ENCODE assay signal across 30 cellular contexts in the genomic region with DNA sequence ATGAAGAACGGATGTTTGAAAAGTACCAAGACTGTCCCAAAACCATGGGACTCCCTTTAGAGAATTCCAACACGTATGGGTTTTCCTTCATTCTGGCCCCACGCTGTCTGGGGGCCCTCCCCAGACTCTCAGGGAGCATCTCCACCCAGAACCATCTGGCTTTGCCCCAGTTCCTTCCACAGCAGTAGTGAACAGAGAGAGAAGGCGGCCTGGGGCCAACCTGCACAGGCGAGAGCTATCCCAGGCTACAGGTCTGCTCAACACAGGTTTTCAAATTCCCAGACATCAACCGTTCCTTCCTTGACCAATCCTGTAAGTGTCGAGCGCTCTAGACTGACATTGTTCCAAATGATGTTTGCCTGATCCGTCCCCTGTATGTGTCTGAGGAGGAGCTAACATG.
"Had no signal": no experiment of that assay in that cellular context is flagged by ENCODE, and none has a peak within 500 bp of the region (broad histone marks: within the 10 kb centered on the region; RNA-seq: fewer than 3 reads in every experiment).

No MANE protein-coding gene starts in this region.

- DNase-seq: activated B cell treated with CpG ODN at 0.5 μM for 24 hours; activated CD4-positive, alpha-beta memory T cell treated with anti-CD3 and anti-CD28 coated beads for 36 hours; activated CD4-positive, alpha-beta T cell treated with anti-CD3 and anti-CD28 coated beads for 4 hours; activated CD4-positive, alpha-beta T cell treated with anti-CD3 and anti-CD28 coated beads, Interleukin-2, amount 10 ng/mL, durations not matched to agents 24 days and 14 days; activated CD4-positive, alpha-beta T cell treated with anti-CD3 and anti-CD28 coated beads, Interleukin-2, amount 50 U/mL, for 1 hour; activated CD4-positive, alpha-beta T cell treated with anti-CD3 and anti-CD28 coated beads, Interleukin-2, amount 50 U/mL, for 4 hours; activated CD4-positive, CD25-positive, alpha-beta regulatory T cell treated with anti-CD3 and anti-CD28 coated beads, Interleukin-2, amount 50 U/mL, for 72 hours; activated CD8-positive, alpha-beta memory T cell treated with anti-CD3 and anti-CD28 coated beads, Interleukin-2, amount 10 ng/mL, durations not matched to agents 7 days and 5 days; activated CD8-positive, alpha-beta memory T cell treated with anti-CD3 and anti-CD28 coated beads, Interleukin-2, amount 50 U/mL, for 48 hours; activated CD8-positive, alpha-beta T cell treated with anti-CD3 and anti-CD28 coated beads for 36 hours; activated effector memory CD4-positive, alpha-beta T cell treated with Interleukin-2 at 50 U/mL for 16 hours; activated gamma-delta T cell treated with Interleukin-2 at 50 U/mL for 16 hours; activated naive CD4-positive, alpha-beta T cell; activated naive CD4-positive, alpha-beta T cell treated with anti-CD3 and anti-CD28 coated beads for 36 hours; activated naive CD4-positive, alpha-beta T cell treated with anti-CD3 and anti-CD28 coated beads, Interleukin-2, amount 50 U/mL, for 16 hours; activated naive CD8-positive, alpha-beta T cell treated with anti-CD3 and anti-CD28 coated beads for 36 hours; activated T-cell treated with anti-CD3 and anti-CD28 coated beads, Interleukin-2, amount 50 U/mL, for 24 hours; activated T-cell treated with anti-CD3 and anti-CD28 coated beads, Interleukin-2, amount 50 U/mL, for 48 hours; adrenal gland; amniotic stem cell; body of pancreas; brain microvascular endothelial cell; caudate nucleus; SW 1271; T-helper 1 cell; T-helper 2 cell; T-helper 9 cell had no signal

- H3K27ac ChIP-seq: adrenal gland, body of pancreas, brain microvascular endothelial cell, breast epithelium, VCaP had no signal

- H3K27me3 ChIP-seq: adrenal gland, body of pancreas, brain microvascular endothelial cell, breast epithelium had no signal

- H3K4me3 ChIP-seq: adrenal gland, body of pancreas, breast epithelium had no signal

- H3K36me3 ChIP-seq: adrenal gland, brain microvascular endothelial cell, breast epithelium had no signal

- H3K9me3 ChIP-seq: adrenal gland, body of pancreas, breast epithelium had no signal

- H3K4me1 ChIP-seq: adrenal gland, breast epithelium had no signal

- ATAC-seq: activated CD8-positive, alpha-beta memory T cell treated with anti-CD3 and anti-CD28 coated beads, Interleukin-2, amount 10 ng/mL, durations not matched to agents 7 days and 5 days; activated CD8-positive, alpha-beta T cell treated with anti-CD3 and anti-CD28 coated beads for 36 hours; activated naive CD4-positive, alpha-beta T cell treated with anti-CD3 and anti-CD28 coated beads, Interleukin-2, amount 50 U/mL, for 72 hours; body of pancreas had no signal
